In the genomic region with DNA sequence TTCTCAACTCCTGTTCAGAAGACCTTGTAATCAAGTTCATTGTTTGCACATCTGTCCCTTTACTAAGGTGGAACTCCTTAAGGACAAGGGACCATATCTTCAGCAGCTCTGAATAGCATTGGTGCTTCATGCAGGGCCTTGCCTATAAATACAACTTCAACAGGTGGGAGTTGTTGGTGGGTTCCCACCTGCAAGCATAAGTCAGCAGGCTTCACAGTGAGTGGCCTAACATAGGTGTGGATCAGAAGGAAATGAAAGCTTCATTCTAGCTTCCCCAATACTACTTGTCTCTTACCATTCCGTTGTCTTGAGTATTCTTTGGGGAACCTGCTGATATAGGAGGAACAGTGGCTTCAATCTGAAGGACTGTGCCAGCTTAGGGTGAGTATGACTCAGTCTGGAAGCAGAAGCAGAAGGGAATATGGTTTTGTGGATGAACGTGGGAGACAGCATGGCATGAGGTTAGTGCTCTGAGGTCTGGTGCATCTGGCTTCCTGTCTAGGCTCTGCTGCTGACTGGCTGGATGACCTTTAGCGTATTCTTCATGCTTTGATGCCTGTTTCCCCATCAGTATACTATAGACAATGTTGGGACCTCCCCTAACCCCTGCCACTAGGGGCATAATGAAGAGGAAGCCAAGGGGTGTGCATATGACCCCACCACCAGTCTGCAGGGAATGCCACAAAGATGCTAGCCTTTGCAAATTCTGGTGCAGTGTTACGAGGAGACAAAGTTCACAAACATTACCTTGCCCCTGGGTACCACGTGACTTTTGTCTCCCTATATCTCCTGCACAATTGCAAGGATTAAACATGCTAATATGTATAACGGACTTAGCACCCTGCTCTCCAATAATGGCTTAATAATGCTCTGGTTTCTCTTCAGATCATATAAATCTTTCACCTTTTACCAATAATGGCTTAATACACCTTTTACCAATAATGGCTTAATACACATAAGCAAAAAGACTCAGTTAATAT, we compare ENCODE assay signal across 9 cellular contexts.
DNase-seq lines count a peak whose midpoint lies in the region; ATAC-seq and TF ChIP-seq lines count a peak whose summit lies in the region.
"Had no signal": no experiment of that assay in that cellular context is flagged by ENCODE, and none has a peak within 500 bp of the region (broad histone marks: within the 10 kb centered on the region; RNA-seq: fewer than 3 reads in every experiment).

No MANE protein-coding gene starts in this region.

- H3K4me1 ChIP-seq in Loucy (ENCODE audit: insufficient read depth, low read length, poor library complexity, severe bottlenecking) (peaks cover 8% of the 10 kb centered on the region), uterus (no peaks in the 10 kb centered on the region), colonic mucosa (no peaks in the 10 kb centered on the region)

- H3K4me3 ChIP-seq in Loucy (ENCODE audit: low read length, poor library complexity, severe bottlenecking): no peak overlapping the region
- no peak overlapping the region for H3K4me3 ChIP-seq in uterus
- H3K4me3 ChIP-seq in colonic mucosa: no peak overlapping the region

- no peaks in the 10 kb centered on the region for H3K36me3 ChIP-seq in Loucy (ENCODE audit: insufficient read depth, low read length)
- H3K36me3 ChIP-seq in uterus: no peaks in the 10 kb centered on the region
- no peaks in the 10 kb centered on the region for H3K36me3 ChIP-seq in colonic mucosa

- intact Hi-C loops in uterus (cut with DNase I; ENCODE audit: low total_unique reads): no loop called here
- intact Hi-C loops in colonic mucosa (cut with DNase I): loop anchor here (5.0 kb wide), 1 partner anchor 55 kb away; no protein-coding TSS in a partner anchor

- no peaks in the 10 kb centered on the region for H3F3A ChIP-seq in Loucy (ENCODE audit: low read depth)

- no peak overlapping the region for H2AFZ ChIP-seq in Loucy (ENCODE audit: low read length)

- H3K9me2 ChIP-seq in Loucy (replicated peaks; ENCODE audit: low read depth, low read length): no peaks in the 10 kb centered on the region

- H3K27ac ChIP-seq in uterus (no peak overlapping the region), colonic mucosa (no peak overlapping the region)

- no peaks in the 10 kb centered on the region for H3K27me3 ChIP-seq in Loucy (ENCODE audit: insufficient read depth, low read length, poor library complexity, severe bottlenecking)
- no peaks in the 10 kb centered on the region for H3K27me3 ChIP-seq in uterus
- H3K27me3 ChIP-seq in colonic mucosa: no peaks in the 10 kb centered on the region

- no peak overlapping the region for H3K4me2 ChIP-seq in Loucy (ENCODE audit: low read depth, low read length, poor library complexity, severe bottlenecking)

- peak; percentile 22 for DNase-seq in iPS-NIHi11 (ENCODE audit: low spot score)
- DNase-seq in uterus: no peak
- no peak for DNase-seq in cerebellar cortex (ENCODE audit: low spot score)
- DNase-seq in colonic mucosa: no peak
- DNase-seq in NCI-H226: no peak

- no peaks in the 10 kb centered on the region for H3K79me2 ChIP-seq in Loucy (ENCODE audit: insufficient read depth, low read length)

- no peaks in the 10 kb centered on the region for H4K20me1 ChIP-seq in Loucy (ENCODE audit: insufficient read depth, low read length, poor library complexity, severe bottlenecking)

- TF ChIP-seq POLR2A in uterus (IDR thresholded peaks at IDR 0.05): no peak

- H3K9me3 ChIP-seq in Loucy (ENCODE audit: insufficient read depth, low read depth, low read length): no peaks in the 10 kb centered on the region
- no peaks in the 10 kb centered on the region for H3K9me3 ChIP-seq in uterus
- no peaks in the 10 kb centered on the region for H3K9me3 ChIP-seq in colonic mucosa

- H3K9ac ChIP-seq in Loucy (ENCODE audit: low read depth, low read length, poor library complexity, severe bottlenecking) (no peak overlapping the region), colonic mucosa (ENCODE audit: low read depth in 2 of 2, low read length in 2 of 2) (no peak overlapping the region)

- ATAC-seq in GM18519 (IDR thresholded peaks at IDR 0.05; ENCODE audit: low FRiP score, unreplicated experiment): peak; percentile 28
- ATAC-seq in GM21825 (IDR thresholded peaks at IDR 0.05; ENCODE audit: unreplicated experiment): peak; percentile 57
- ATAC-seq: Panc1 had no signal

- TF ChIP-seq CTCF in Loucy (conservative IDR thresholded peaks at IDR 0.05; ENCODE audit: low read length) (peak; percentile 55), uterus (IDR thresholded peaks at IDR 0.05) (no peak), colonic mucosa (IDR thresholded peaks at IDR 0.05) (no peak)
